Comparison of ENCODE assay signal across 8 cellular contexts in genomic region chr6:73655341-73655917, GRCh38. TPM values are rescaled to one million over a fixed set of nuclear protein-coding genes. Genes with fewer than 3 reads are reported as not detected.
DNase-seq lines count a peak whose midpoint lies in the region; ATAC-seq and TF ChIP-seq lines count a peak whose summit lies in the region.

No MANE protein-coding gene starts in this region.

- no peaks in the 10 kb centered on the region for H3K9me3 Mint-ChIP-seq in Caco-2 (ENCODE audit: unreplicated experiment)

- H3K27ac ChIP-seq in effector memory CD4-positive, alpha-beta T cell (ENCODE audit: insufficient read depth, low read length, poor library complexity, severe bottlenecking) = no peak overlapping the region
- peak overlapping the region; percentile 96 for H3K27ac ChIP-seq in neutrophil

- H3K4me1 ChIP-seq in Caco-2 = peaks cover 25% of the 10 kb centered on the region
- H3K4me1 ChIP-seq in Loucy (ENCODE audit: insufficient read depth, low read length, poor library complexity, severe bottlenecking) = peaks cover 13% of the 10 kb centered on the region
- peaks cover 10% of the 10 kb centered on the region for H3K4me1 ChIP-seq in effector memory CD4-positive, alpha-beta T cell (ENCODE audit: control insufficient read depth, insufficient read depth, low read length, poor library complexity, severe bottlenecking)
- H3K4me1 ChIP-seq in neutrophil (ENCODE audit: control insufficient read depth in 1 of 2, insufficient read depth in 1 of 2, low read depth in 1 of 2, low read length in 1 of 2) = peaks cover 22 to 23% of the 10 kb centered on the region in 2 experiments

- peak overlapping the region; percentile 87 for H3K4me2 ChIP-seq in Loucy (ENCODE audit: low read depth, low read length, poor library complexity, severe bottlenecking)

- CTCF ChIA-PET in Caco-2 (lab: Charles Lee) = no interaction called here

- H3K9me3 ChIP-seq in Caco-2 (no peaks in the 10 kb centered on the region), Loucy (ENCODE audit: insufficient read depth, low read depth, low read length) (no peaks in the 10 kb centered on the region), neutrophil (no peaks in the 10 kb centered on the region)
- no peaks in the 10 kb centered on the region for H3K9me3 ChIP-seq in effector memory CD4-positive, alpha-beta T cell (ENCODE audit: control insufficient read depth, low read length)

- H3K27ac Mint-ChIP-seq in Caco-2 (ENCODE audit: unreplicated experiment) = peak overlapping the region; percentile 96

- no peak for ATAC-seq in HG02870 (IDR thresholded peaks at IDR 0.05; ENCODE audit: unreplicated experiment)

- peak overlapping the region; percentile 85 for H3K9ac ChIP-seq in Loucy (ENCODE audit: low read depth, low read length, poor library complexity, severe bottlenecking)

- H3K4me1 Mint-ChIP-seq in Caco-2 (ENCODE audit: low read depth, unreplicated experiment) = peaks cover 11% of the 10 kb centered on the region

- peak overlapping the region; percentile 87 for H3K4me3 Mint-ChIP-seq in Caco-2 (ENCODE audit: unreplicated experiment)

- H2AFZ ChIP-seq in Loucy (ENCODE audit: low read length) = no peak overlapping the region

- peaks cover 19% of the 10 kb centered on the region; the same call in 1 of the 2 replicates for H3K79me2 ChIP-seq in Loucy (ENCODE audit: insufficient read depth, low read length)

- TF ChIP-seq CTCF in Caco-2 (IDR thresholded peaks at IDR 0.05; ENCODE audit: insufficient read depth in 1 of 2, low read depth in 1 of 2, low read length in 1 of 2, severe bottlenecking in 1 of 2, unreplicated experiment in 1 of 2) (no peak), Loucy (conservative IDR thresholded peaks at IDR 0.05; ENCODE audit: low read length) (no peak), neutrophil (IDR thresholded peaks at IDR 0.05) (no peak)

- H3K4me3 ChIP-seq in Caco-2 (ENCODE audit: low read depth, low read length) (peak overlapping the region; percentile 85), Loucy (ENCODE audit: low read length, poor library complexity, severe bottlenecking) (peak overlapping the region; percentile 91), neutrophil (ENCODE audit: low read depth in 1 of 2, low read length in 1 of 2) (peak overlapping the region in 1 of 2 experiments; percentile 93)
- peak overlapping the region; percentile 100 for H3K4me3 ChIP-seq in effector memory CD4-positive, alpha-beta T cell (ENCODE audit: insufficient read depth, low read depth, low read length, poor library complexity, severe bottlenecking)

- H3K36me3 Mint-ChIP-seq in Caco-2 (ENCODE audit: insufficient read depth, unreplicated experiment) = peaks cover 17% of the 10 kb centered on the region

- H3K27me3 ChIP-seq in Caco-2 (replicated peaks; ENCODE audit: control insufficient read depth, insufficient read depth, low read length) (no peaks in the 10 kb centered on the region), Loucy (ENCODE audit: insufficient read depth, low read length, poor library complexity, severe bottlenecking) (no peaks in the 10 kb centered on the region), neutrophil (no peaks in the 10 kb centered on the region)
- no peaks in the 10 kb centered on the region for H3K27me3 ChIP-seq in effector memory CD4-positive, alpha-beta T cell (replicated peaks; ENCODE audit: control insufficient read depth, insufficient read depth, low read length, poor library complexity, severe bottlenecking)

- POLR2A ChIA-PET in Caco-2 (lab: Charles Lee) = interaction anchor here (1.3 kb wide), 1 partner anchor 10 kb away, joined by 4 read pairs; no protein-coding TSS in a partner anchor

- peaks cover 5% of the 10 kb centered on the region; the same call in 1 of the 2 replicates for H3F3A ChIP-seq in Loucy (ENCODE audit: low read depth)

- H3K27me3 Mint-ChIP-seq in Caco-2 (ENCODE audit: insufficient read depth, unreplicated experiment) = no peaks in the 10 kb centered on the region

- no TSS peak for BruUV-seq in Caco-2 (replicated peaks; lab: Mats Ljungman, UMichigan)

- H3K9me2 ChIP-seq in Loucy (replicated peaks; ENCODE audit: low read depth, low read length) = no peaks in the 10 kb centered on the region

- intact Hi-C loops in Caco-2 (cut with micrococcal nuclease; ENCODE audit: unreplicated experiment) = loop anchor here (2.0 kb wide), 1 partner anchor 75 kb away; no protein-coding TSS in a partner anchor

- no peaks in the 10 kb centered on the region for H4K20me1 ChIP-seq in Loucy (ENCODE audit: insufficient read depth, low read length, poor library complexity, severe bottlenecking)

- H3K36me3 ChIP-seq in Caco-2 (ENCODE audit: control insufficient read depth, insufficient read depth, low read length) = no peaks in the 10 kb centered on the region
- no peaks in the 10 kb centered on the region for H3K36me3 ChIP-seq in Loucy (ENCODE audit: insufficient read depth, low read length)
- peaks cover 3% of the 10 kb centered on the region for H3K36me3 ChIP-seq in effector memory CD4-positive, alpha-beta T cell (ENCODE audit: control insufficient read depth, insufficient read depth, low read length)
- H3K36me3 ChIP-seq in neutrophil = no peaks in the 10 kb centered on the region

- DNase-seq in Caco-2 = no peak
- DNase-seq in effector memory CD4-positive, alpha-beta T cell = no peak
- DNase-seq in COLO829 (ENCODE audit: low spot score) = no peak
- no peak for DNase-seq in NCI-H524 treated with DMSO at 0.1 percent for 48 hours (lab: John Stamatoyannopoulos, UW)
- no peak for DNase-seq in NCI-H1417 (lab: John Stamatoyannopoulos, UW)

RNA-seq across cellular contexts. Expression of gene SLC17A5, which starts 1.6 kb away (rescaled TPM):
- 13.0 TPM in 2 replicates for total RNA-seq in Caco-2 (2022)

RNA-seq across cellular contexts. Expression of gene CD109, which starts 40.6 kb away (rescaled TPM):
- total RNA-seq in Caco-2 (2022) = 0.18 and 0.19 TPM in 2 replicates
